Comparison of ENCODE assay signal across 20 cellular contexts in genomic region chr2:231360401-231360800, GRCh38. TPM values are rescaled to one million over a fixed set of nuclear protein-coding genes. Genes with fewer than 3 reads are reported as not detected.
A peak's percentile ranks its signal among the peaks of the same experiment; 100 is the strongest.
DNase-seq lines count a peak whose midpoint lies in the region; ATAC-seq and TF ChIP-seq lines count a peak whose summit lies in the region.
"Had no signal": no experiment of that assay in that cellular context is flagged by ENCODE, and none has a peak within 500 bp of the region (broad histone marks: within the 10 kb centered on the region; RNA-seq: fewer than 3 reads in every experiment).

No MANE protein-coding gene starts in this region.

- H3K27me3 Mint-ChIP-seq in activated naive CD8-positive, alpha-beta T cell treated with anti-CD3 and anti-CD28 coated beads, Interleukin-2, amount 10 ng/mL, durations not matched to agents 7 days and 5 days: peaks cover 2% of the 10 kb centered on the region
- no peaks in the 10 kb centered on the region for H3K27me3 Mint-ChIP-seq in activated naive CD8-positive, alpha-beta T cell treated with anti-CD3 and anti-CD28 coated beads, Interleukin-2, amount 50 U/mL, for 24 hours
- H3K27me3 Mint-ChIP-seq in glutamatergic neuron (ENCODE audit: unreplicated experiment) (peaks cover 9% of the 10 kb centered on the region), CD14-positive monocyte (ENCODE audit: low read depth in 3 of 3) (peaks cover 0 to 3% (median 0%) of the 10 kb centered on the region in 3 donors)

- no peak for ATAC-seq in activated naive CD8-positive, alpha-beta T cell treated with anti-CD3 and anti-CD28 coated beads, Interleukin-2, amount 10 ng/mL, durations not matched to agents 7 days and 5 days (ENCODE audit: low read depth)
- ATAC-seq in activated naive CD8-positive, alpha-beta T cell treated with anti-CD3 and anti-CD28 coated beads, Interleukin-2, amount 50 U/mL, for 24 hours: no peak
- no peak for ATAC-seq in GM18868 (IDR thresholded peaks at IDR 0.05; ENCODE audit: unreplicated experiment)
- ATAC-seq: activated CD8-positive, alpha-beta T cell treated with anti-CD3 and anti-CD28 coated beads, Interleukin-2, amount 10 ng/mL, durations not matched to agents 7 days and 5 days; PC-3 had no signal

- DNase-seq in activated naive CD8-positive, alpha-beta T cell treated with anti-CD3 and anti-CD28 coated beads, Interleukin-2, amount 10 ng/mL, durations not matched to agents 7 days and 5 days: no peak
- no peak for DNase-seq in activated naive CD8-positive, alpha-beta T cell treated with anti-CD3 and anti-CD28 coated beads, Interleukin-2, amount 50 U/mL, for 24 hours
- DNase-seq in NCI-H524 treated with DMSO at 0.1 percent for 48 hours (lab: John Stamatoyannopoulos, UW): peak; percentile 1
- DNase-seq in glutamatergic neuron: no peak
- DNase-seq in posterior vena cava (ENCODE audit: low spot score): peak; percentile 73
- no peak for DNase-seq in CD14-positive monocyte (ENCODE audit: low spot score)
- DNase-seq in RPMI8226: no peak
- DNase-seq: activated CD4-positive, alpha-beta T cell treated with anti-CD3 and anti-CD28 coated beads for 1 hour; activated CD8-positive, alpha-beta T cell treated with anti-CD3 and anti-CD28 coated beads, Interleukin-2, amount 10 ng/mL, durations not matched to agents 7 days and 5 days; activated T-cell treated with anti-CD3 and anti-CD28 coated beads for 4 hours; brain microvascular endothelial cell; DMS79; NCI-H1048; NCI-H2029; nucleus accumbens; PC-3; T-helper 1 cell; upper lobe of right lung had no signal

- no peaks in the 10 kb centered on the region for H3K36me3 Mint-ChIP-seq in activated naive CD8-positive, alpha-beta T cell treated with anti-CD3 and anti-CD28 coated beads, Interleukin-2, amount 10 ng/mL, durations not matched to agents 7 days and 5 days
- H3K36me3 Mint-ChIP-seq in activated naive CD8-positive, alpha-beta T cell treated with anti-CD3 and anti-CD28 coated beads, Interleukin-2, amount 50 U/mL, for 24 hours (ENCODE audit: low read depth): peaks cover 1% of the 10 kb centered on the region
- H3K36me3 Mint-ChIP-seq in glutamatergic neuron (ENCODE audit: unreplicated experiment) (no peaks in the 10 kb centered on the region), CD14-positive monocyte (no peaks in the 10 kb centered on the region)

- peak overlapping the region; percentile 10 for H3K27ac Mint-ChIP-seq in activated naive CD8-positive, alpha-beta T cell treated with anti-CD3 and anti-CD28 coated beads, Interleukin-2, amount 10 ng/mL, durations not matched to agents 7 days and 5 days
- no peak overlapping the region for H3K27ac Mint-ChIP-seq in activated naive CD8-positive, alpha-beta T cell treated with anti-CD3 and anti-CD28 coated beads, Interleukin-2, amount 50 U/mL, for 24 hours
- H3K27ac Mint-ChIP-seq in glutamatergic neuron (ENCODE audit: unreplicated experiment) (peak overlapping the region; percentile 98), CD14-positive monocyte (no peak overlapping the region)
- H3K27ac Mint-ChIP-seq: activated CD8-positive, alpha-beta T cell treated with anti-CD3 and anti-CD28 coated beads, Interleukin-2, amount 10 ng/mL, durations not matched to agents 7 days and 5 days had no signal

- POLR2A ChIA-PET in activated naive CD8-positive, alpha-beta T cell treated with anti-CD3 and anti-CD28 coated beads, Interleukin-2, amount 10 ng/mL, durations not matched to agents 7 days and 5 days (lab: Charles Lee): no interaction called here

- H3K4me1 Mint-ChIP-seq in activated naive CD8-positive, alpha-beta T cell treated with anti-CD3 and anti-CD28 coated beads, Interleukin-2, amount 10 ng/mL, durations not matched to agents 7 days and 5 days: peaks cover 11% of the 10 kb centered on the region
- H3K4me1 Mint-ChIP-seq in activated naive CD8-positive, alpha-beta T cell treated with anti-CD3 and anti-CD28 coated beads, Interleukin-2, amount 50 U/mL, for 24 hours: peaks cover 17% of the 10 kb centered on the region
- H3K4me1 Mint-ChIP-seq in glutamatergic neuron (ENCODE audit: low read depth, unreplicated experiment) (peaks cover 51% of the 10 kb centered on the region), CD14-positive monocyte (peaks cover 36% of the 10 kb centered on the region)

- TF ChIP-seq CTCF in glutamatergic neuron (IDR thresholded peaks at IDR 0.05; ENCODE audit: partially characterized antibody, unreplicated experiment) (no peak), CD14-positive monocyte (IDR thresholded peaks at IDR 0.05) (no peak)

- no peak overlapping the region for H3K4me3 Mint-ChIP-seq in activated naive CD8-positive, alpha-beta T cell treated with anti-CD3 and anti-CD28 coated beads, Interleukin-2, amount 10 ng/mL, durations not matched to agents 7 days and 5 days
- H3K4me3 Mint-ChIP-seq in activated naive CD8-positive, alpha-beta T cell treated with anti-CD3 and anti-CD28 coated beads, Interleukin-2, amount 50 U/mL, for 24 hours: no peak overlapping the region
- H3K4me3 Mint-ChIP-seq in glutamatergic neuron (ENCODE audit: unreplicated experiment) (no peak overlapping the region), CD14-positive monocyte (no peak overlapping the region)
- H3K4me3 Mint-ChIP-seq: activated CD8-positive, alpha-beta T cell treated with anti-CD3 and anti-CD28 coated beads, Interleukin-2, amount 10 ng/mL, durations not matched to agents 7 days and 5 days had no signal

- H3K9me3 Mint-ChIP-seq in activated naive CD8-positive, alpha-beta T cell treated with anti-CD3 and anti-CD28 coated beads, Interleukin-2, amount 10 ng/mL, durations not matched to agents 7 days and 5 days: no peaks in the 10 kb centered on the region
- no peaks in the 10 kb centered on the region for H3K9me3 Mint-ChIP-seq in activated naive CD8-positive, alpha-beta T cell treated with anti-CD3 and anti-CD28 coated beads, Interleukin-2, amount 50 U/mL, for 24 hours
- H3K9me3 Mint-ChIP-seq in glutamatergic neuron (ENCODE audit: unreplicated experiment) (peaks cover 6% of the 10 kb centered on the region), CD14-positive monocyte (peaks cover 0 to 7% (median 3%) of the 10 kb centered on the region in 7 donors)

- intact Hi-C loops in posterior vena cava (cut with DNase I): no loop called here
- intact Hi-C loops in CD14-positive monocyte (cut with micrococcal nuclease): no loop called here

RNA-seq across cellular contexts. Expression of gene B3GNT7, which starts 35.1 kb away (rescaled TPM):
- under 1 TPM; 0.37 to 0.42 TPM for total RNA-seq in activated naive CD8-positive, alpha-beta T cell treated with anti-CD3 and anti-CD28 coated beads, Interleukin-2, amount 10 ng/mL, durations not matched to agents 7 days and 5 days
- total RNA-seq in glutamatergic neuron (ENCODE audit: unreplicated experiment) (0.27 TPM), posterior vena cava (1 to 10 TPM; 5.7 to 7.7 TPM)
- not detected for polyA plus RNA-seq in CD14-positive monocyte
- total RNA-seq: H4 had no signal

Comparison
In these comparisons a context has a peak if more than half of its experiments do, and no peak if none do; other contexts are left out.
1. H3K27ac Mint-ChIP-seq: peak in activated naive CD8-positive, alpha-beta T cell treated with anti-CD3 and anti-CD28 coated beads, Interleukin-2, amount 10 ng/mL, durations not matched to agents 7 days and 5 days (single experiment) and glutamatergic neuron (single experiment); none in activated naive CD8-positive, alpha-beta T cell treated with anti-CD3 and anti-CD28 coated beads, Interleukin-2, amount 50 U/mL, for 24 hours (single experiment) and CD14-positive monocyte (0 of 7).
2. DNase-seq: peak in NCI-H524 treated with DMSO at 0.1 percent for 48 hours (single experiment) and posterior vena cava (single experiment); none in activated naive CD8-positive, alpha-beta T cell treated with anti-CD3 and anti-CD28 coated beads, Interleukin-2, amount 10 ng/mL, durations not matched to agents 7 days and 5 days (single experiment), activated naive CD8-positive, alpha-beta T cell treated with anti-CD3 and anti-CD28 coated beads, Interleukin-2, amount 50 U/mL, for 24 hours (single experiment), glutamatergic neuron (single experiment), CD14-positive monocyte (single experiment) and RPMI8226 (single experiment).